ENCODE assay signal across 10 cellular contexts in the genomic region with DNA sequence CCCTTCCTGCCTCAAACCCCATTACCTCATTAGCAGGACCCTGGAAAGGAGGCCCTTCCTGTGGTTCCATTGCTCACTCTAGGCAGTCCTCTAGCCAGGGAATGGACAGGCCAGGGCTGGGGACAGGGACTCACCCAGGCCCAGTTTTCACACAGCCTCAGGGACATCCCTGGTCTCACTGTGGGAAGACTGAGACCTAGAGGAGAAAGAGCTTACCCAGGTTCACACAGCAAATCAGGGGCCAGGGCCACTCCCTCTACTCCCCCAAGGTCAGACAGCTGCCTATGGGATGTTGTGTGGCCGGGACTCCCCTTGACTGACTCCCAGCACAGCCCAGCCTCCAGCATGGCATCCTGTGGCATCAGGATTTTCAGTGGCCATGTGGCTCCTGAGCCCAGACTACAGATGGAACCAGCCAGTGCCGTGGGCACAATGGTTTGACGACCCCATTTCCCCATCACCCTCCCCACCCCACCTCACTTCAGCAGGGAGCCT. TPM values are rescaled to one million over a fixed set of nuclear protein-coding genes. Genes with fewer than 3 reads are reported as not detected.
A peak's percentile ranks its signal among the peaks of the same experiment; 100 is the strongest.
DNase-seq lines count a peak whose midpoint lies in the region; ATAC-seq and TF ChIP-seq lines count a peak whose summit lies in the region.
"Had no signal": no experiment of that assay in that cellular context is flagged by ENCODE, and none has a peak within 500 bp of the region (broad histone marks: within the 10 kb centered on the region; RNA-seq: fewer than 3 reads in every experiment).

No MANE protein-coding gene starts in this region.

- peaks cover 29% of the 10 kb centered on the region for H3K4me1 Mint-ChIP-seq in activated T-cell treated with anti-CD3 and anti-CD28 coated beads, Interleukin-2, amount 50 U/mL, for 4 hours (ENCODE audit: low read depth)
- H3K4me1 Mint-ChIP-seq in WTC11, result peaks cover 5% of the 10 kb centered on the region; the same call in 1 of the 2 replicates
- H3K4me1 Mint-ChIP-seq: mesothelial cell of epicardium had no signal

- POLR2A ChIA-PET in WTC11 (lab: Charles Lee), result no interaction called here

- DNase-seq in activated T-cell treated with anti-CD3 and anti-CD28 coated beads, Interleukin-2, amount 50 U/mL, for 4 hours, result no peak
- no peak for DNase-seq in activated T-cell treated with anti-CD3 and anti-CD28 coated beads, Interleukin-2, amount 50 U/mL, for 48 hours
- DNase-seq in WTC11 (ENCODE audit: low spot score) (peak; percentile 6), right cardiac atrium (peak in 2 of 3 donors; percentile 37 to 52), occipital lobe (lab: John Stamatoyannopoulos, UW) (no peak)

- WGBS in right cardiac atrium, result 75% methylated on average over 3 of the region's 3 CpGs

- intact Hi-C loops in right cardiac atrium (cut with DNase I), result loop anchor here in 1 of 4 donors (10.0 kb wide), 1 partner anchor 53 kb away; a partner anchor contains a TSS

- H3K27me3 ChIP-seq in right cardiac atrium (ENCODE audit: control insufficient read depth, insufficient read depth) (no peaks in the 10 kb centered on the region), subcutaneous abdominal adipose tissue (ENCODE audit: control insufficient read depth in 5 of 5, insufficient read depth in 4 of 5, low read length in 5 of 5) (no peaks in the 10 kb centered on the region)
- H3K27me3 ChIP-seq: breast epithelium had no signal

- CTCF ChIA-PET in WTC11 (lab: Charles Lee), result interaction anchor here (0.7 to 1.5 kb wide), 2 partner anchors 22 to 47 kb away, joined by 3 to 4 read pairs; no protein-coding TSS in a partner anchor

- H3K9me3 Mint-ChIP-seq in activated T-cell treated with anti-CD3 and anti-CD28 coated beads, Interleukin-2, amount 50 U/mL, for 4 hours, result no peaks in the 10 kb centered on the region
- no peaks in the 10 kb centered on the region for H3K9me3 Mint-ChIP-seq in WTC11
- H3K9me3 Mint-ChIP-seq: mesothelial cell of epicardium had no signal

- peaks cover 25% of the 10 kb centered on the region for H3K4me1 ChIP-seq in right cardiac atrium (ENCODE audit: control insufficient read depth, insufficient read depth, low read length)
- H3K4me1 ChIP-seq in subcutaneous abdominal adipose tissue (ENCODE audit: control insufficient read depth in 5 of 5, insufficient read depth in 5 of 5, low read length in 5 of 5), result peaks cover 4 to 47% (median 34%) of the 10 kb centered on the region in 5 donors
- H3K4me1 ChIP-seq: breast epithelium had no signal

- TF ChIP-seq CTCF in WTC11 (IDR thresholded peaks at IDR 0.05), result no peak

- no peak overlapping the region for H3K27ac Mint-ChIP-seq in WTC11
- H3K27ac Mint-ChIP-seq: mesothelial cell of epicardium had no signal

- no peaks in the 10 kb centered on the region for H3K27me3 Mint-ChIP-seq in activated T-cell treated with anti-CD3 and anti-CD28 coated beads, Interleukin-2, amount 50 U/mL, for 4 hours (ENCODE audit: low read depth)
- no peaks in the 10 kb centered on the region for H3K27me3 Mint-ChIP-seq in WTC11 (ENCODE audit: low read depth)

- H3K9me3 ChIP-seq in right cardiac atrium (ENCODE audit: control insufficient read depth, low read length) (no peaks in the 10 kb centered on the region), subcutaneous abdominal adipose tissue (ENCODE audit: control insufficient read depth in 5 of 5, low read length in 5 of 5) (no peaks in the 10 kb centered on the region)
- H3K9me3 ChIP-seq: breast epithelium had no signal

- peak overlapping the region in 1 of 5 donors; percentile 59 for H3K9ac ChIP-seq in subcutaneous abdominal adipose tissue (ENCODE audit: low read length in 5 of 5)

- peak; percentile 5 to 7 for ATAC-seq in activated T-cell treated with anti-CD3 and anti-CD28 coated beads, Interleukin-2, amount 50 U/mL, for 4 hours
- ATAC-seq in WTC11, result no peak
- no peak for ATAC-seq in right cardiac atrium
- no peak for ATAC-seq in GM21423 (IDR thresholded peaks at IDR 0.05; ENCODE audit: unreplicated experiment)
- ATAC-seq in GM18867 (IDR thresholded peaks at IDR 0.05; ENCODE audit: unreplicated experiment), result no peak

- H3K27ac ChIP-seq in right cardiac atrium (ENCODE audit: low read length) (peak overlapping the region; percentile 30), subcutaneous abdominal adipose tissue (ENCODE audit: low read depth, low read length) (peak overlapping the region; percentile 54)

- H3K4me3 ChIP-seq in right cardiac atrium (ENCODE audit: low read length) (no peak overlapping the region), subcutaneous abdominal adipose tissue (ENCODE audit: low read depth in 1 of 5, low read length in 5 of 5) (no peak overlapping the region)
- H3K4me3 ChIP-seq: breast epithelium had no signal

- no peak overlapping the region for H3K4me3 Mint-ChIP-seq in activated T-cell treated with anti-CD3 and anti-CD28 coated beads, Interleukin-2, amount 50 U/mL, for 4 hours
- H3K4me3 Mint-ChIP-seq in WTC11, result no peak overlapping the region
- H3K4me3 Mint-ChIP-seq: mesothelial cell of epicardium had no signal

- H3K36me3 Mint-ChIP-seq in activated T-cell treated with anti-CD3 and anti-CD28 coated beads, Interleukin-2, amount 50 U/mL, for 4 hours (ENCODE audit: insufficient read depth), result no peaks in the 10 kb centered on the region
- H3K36me3 Mint-ChIP-seq in WTC11, result no peaks in the 10 kb centered on the region

- no peaks in the 10 kb centered on the region for H3K36me3 ChIP-seq in subcutaneous abdominal adipose tissue (ENCODE audit: control insufficient read depth in 5 of 5, insufficient read depth in 5 of 5, low read length in 5 of 5)
- H3K36me3 ChIP-seq: breast epithelium had no signal

TF ChIP-seq in WTC11, 78 proteins besides CTCF, POLR2A, EP300 and RAD21 (continues in another document):
- no peak for TF ChIP-seq FOXK1 (CRISPR knock-in tag; IDR thresholded peaks at IDR 0.05)
- TF ChIP-seq, protein P1, sequence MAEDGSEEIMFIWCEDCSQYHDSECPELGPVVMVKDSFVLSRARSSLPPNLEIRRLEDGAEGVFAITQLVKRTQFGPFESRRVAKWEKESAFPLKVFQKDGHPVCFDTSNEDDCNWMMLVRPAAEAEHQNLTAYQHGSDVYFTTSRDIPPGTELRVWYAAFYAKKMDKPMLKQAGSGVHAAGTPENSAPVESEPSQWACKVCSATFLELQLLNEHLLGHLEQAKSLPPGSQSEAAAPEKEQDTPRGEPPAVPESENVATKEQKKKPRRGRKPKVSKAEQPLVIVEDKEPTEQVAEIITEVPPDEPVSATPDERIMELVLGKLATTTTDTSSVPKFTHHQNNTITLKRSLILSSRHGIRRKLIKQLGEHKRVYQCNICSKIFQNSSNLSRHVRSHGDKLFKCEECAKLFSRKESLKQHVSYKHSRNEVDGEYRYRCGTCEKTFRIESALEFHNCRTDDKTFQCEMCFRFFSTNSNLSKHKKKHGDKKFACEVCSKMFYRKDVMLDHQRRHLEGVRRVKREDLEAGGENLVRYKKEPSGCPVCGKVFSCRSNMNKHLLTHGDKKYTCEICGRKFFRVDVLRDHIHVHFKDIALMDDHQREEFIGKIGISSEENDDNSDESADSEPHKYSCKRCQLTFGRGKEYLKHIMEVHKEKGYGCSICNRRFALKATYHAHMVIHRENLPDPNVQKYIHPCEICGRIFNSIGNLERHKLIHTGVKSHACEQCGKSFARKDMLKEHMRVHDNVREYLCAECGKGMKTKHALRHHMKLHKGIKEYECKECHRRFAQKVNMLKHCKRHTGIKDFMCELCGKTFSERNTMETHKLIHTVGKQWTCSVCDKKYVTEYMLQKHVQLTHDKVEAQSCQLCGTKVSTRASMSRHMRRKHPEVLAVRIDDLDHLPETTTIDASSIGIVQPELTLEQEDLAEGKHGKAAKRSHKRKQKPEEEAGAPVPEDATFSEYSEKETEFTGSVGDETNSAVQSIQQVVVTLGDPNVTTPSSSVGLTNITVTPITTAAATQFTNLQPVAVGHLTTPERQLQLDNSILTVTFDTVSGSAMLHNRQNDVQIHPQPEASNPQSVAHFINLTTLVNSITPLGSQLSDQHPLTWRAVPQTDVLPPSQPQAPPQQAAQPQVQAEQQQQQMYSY (CRISPR knock-in tag; IDR thresholded peaks at IDR 0.05), result no peak
- TF ChIP-seq TEAD1 (CRISPR knock-in tag; IDR thresholded peaks at IDR 0.05), result no peak
- TF ChIP-seq, protein P2, sequence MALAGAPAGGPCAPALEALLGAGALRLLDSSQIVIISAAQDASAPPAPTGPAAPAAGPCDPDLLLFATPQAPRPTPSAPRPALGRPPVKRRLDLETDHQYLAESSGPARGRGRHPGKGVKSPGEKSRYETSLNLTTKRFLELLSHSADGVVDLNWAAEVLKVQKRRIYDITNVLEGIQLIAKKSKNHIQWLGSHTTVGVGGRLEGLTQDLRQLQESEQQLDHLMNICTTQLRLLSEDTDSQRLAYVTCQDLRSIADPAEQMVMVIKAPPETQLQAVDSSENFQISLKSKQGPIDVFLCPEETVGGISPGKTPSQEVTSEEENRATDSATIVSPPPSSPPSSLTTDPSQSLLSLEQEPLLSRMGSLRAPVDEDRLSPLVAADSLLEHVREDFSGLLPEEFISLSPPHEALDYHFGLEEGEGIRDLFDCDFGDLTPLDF (CRISPR knock-in tag; IDR thresholded peaks at IDR 0.05), result no peak
- TF ChIP-seq PRRX2 (CRISPR knock-in tag; IDR thresholded peaks at IDR 0.05), result no peak
- TF ChIP-seq, protein P3, sequence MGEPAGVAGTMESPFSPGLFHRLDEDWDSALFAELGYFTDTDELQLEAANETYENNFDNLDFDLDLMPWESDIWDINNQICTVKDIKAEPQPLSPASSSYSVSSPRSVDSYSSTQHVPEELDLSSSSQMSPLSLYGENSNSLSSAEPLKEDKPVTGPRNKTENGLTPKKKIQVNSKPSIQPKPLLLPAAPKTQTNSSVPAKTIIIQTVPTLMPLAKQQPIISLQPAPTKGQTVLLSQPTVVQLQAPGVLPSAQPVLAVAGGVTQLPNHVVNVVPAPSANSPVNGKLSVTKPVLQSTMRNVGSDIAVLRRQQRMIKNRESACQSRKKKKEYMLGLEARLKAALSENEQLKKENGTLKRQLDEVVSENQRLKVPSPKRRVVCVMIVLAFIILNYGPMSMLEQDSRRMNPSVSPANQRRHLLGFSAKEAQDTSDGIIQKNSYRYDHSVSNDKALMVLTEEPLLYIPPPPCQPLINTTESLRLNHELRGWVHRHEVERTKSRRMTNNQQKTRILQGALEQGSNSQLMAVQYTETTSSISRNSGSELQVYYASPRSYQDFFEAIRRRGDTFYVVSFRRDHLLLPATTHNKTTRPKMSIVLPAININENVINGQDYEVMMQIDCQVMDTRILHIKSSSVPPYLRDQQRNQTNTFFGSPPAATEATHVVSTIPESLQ (CRISPR knock-in tag; IDR thresholded peaks at IDR 0.05), result no peak
- TF ChIP-seq EMX1 (CRISPR knock-in tag; IDR thresholded peaks at IDR 0.05), result no peak
- TF ChIP-seq JAZF1 (CRISPR knock-in tag; IDR thresholded peaks at IDR 0.05), result no peak
- no peak for TF ChIP-seq ZBTB21 (CRISPR knock-in tag; IDR thresholded peaks at IDR 0.05; ENCODE audit: borderline replicate concordance)
- no peak for TF ChIP-seq ZNF317 (CRISPR knock-in tag; IDR thresholded peaks at IDR 0.05; ENCODE audit: borderline replicate concordance, low read depth)

RNA-seq across cellular contexts. Expression of a gene that starts 49.3 kb away (rescaled TPM):
- under 1 TPM; 0.10 to 0.24 (median 0.13) TPM for total RNA-seq in activated T-cell treated with anti-CD3 and anti-CD28 coated beads, Interleukin-2, amount 50 U/mL, for 4 hours
- 66.5 to 70.3 TPM (median 67.1 TPM) in 3 replicates for total RNA-seq in WTC11 (2021)
- total RNA-seq in right cardiac atrium, result 10 to 100 TPM; 38.8 to 85.9 (median 82.0) TPM
- 40.3 TPM for polyA plus RNA-seq in right cardiac atrium
- total RNA-seq in occipital lobe, result 5.9 TPM

Comparison
In these comparisons a context has a peak if more than half of its experiments do, and no peak if none do; other contexts are left out.
1. ATAC-seq: peak in activated T-cell treated with anti-CD3 and anti-CD28 coated beads, Interleukin-2, amount 50 U/mL, for 4 hours (2 of 2); none in WTC11 (single experiment), right cardiac atrium (0 of 2), GM21423 (single experiment) and GM18867 (single experiment).
2. DNase-seq: peak in WTC11 (single experiment) and right cardiac atrium (2 of 3); none in activated T-cell treated with anti-CD3 and anti-CD28 coated beads, Interleukin-2, amount 50 U/mL, for 4 hours (single experiment), activated T-cell treated with anti-CD3 and anti-CD28 coated beads, Interleukin-2, amount 50 U/mL, for 48 hours (0 of 2) and occipital lobe (single experiment).